Comparison of ENCODE assay signal across 21 cellular contexts in the genomic region with DNA sequence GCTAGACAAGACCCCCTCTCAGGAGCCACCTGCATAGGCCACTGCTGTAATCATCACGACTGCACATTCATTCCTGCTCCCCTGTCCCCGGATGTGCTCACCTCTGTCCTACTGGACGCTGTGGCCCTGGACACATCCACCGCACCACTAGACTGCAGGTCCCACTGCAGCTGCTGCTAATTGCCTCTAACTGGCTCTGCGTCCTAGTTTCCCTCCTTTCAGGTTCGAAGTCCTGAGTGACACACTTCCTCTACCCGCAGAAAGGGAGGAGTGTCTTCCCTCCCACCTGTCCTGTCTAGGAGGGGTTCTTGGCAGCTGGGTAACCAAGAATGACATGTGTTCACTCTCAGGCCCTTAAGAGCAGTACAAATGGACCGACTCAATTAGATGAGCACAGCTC. TPM values are rescaled to one million over a fixed set of nuclear protein-coding genes. Genes with fewer than 3 reads are reported as not detected.
DNase-seq lines count a peak whose midpoint lies in the region; ATAC-seq and TF ChIP-seq lines count a peak whose summit lies in the region.
"Had no signal": no experiment of that assay in that cellular context is flagged by ENCODE, and none has a peak within 500 bp of the region (broad histone marks: within the 10 kb centered on the region; RNA-seq: fewer than 3 reads in every experiment).

No MANE protein-coding gene starts in this region.

- TF ChIP-seq CTCF in Peyer's patch (IDR thresholded peaks at IDR 0.05): no peak
- no peak for TF ChIP-seq CTCF in mucosa of descending colon (IDR thresholded peaks at IDR 0.05)
- no peak for TF ChIP-seq CTCF in vagina (IDR thresholded peaks at IDR 0.05)
- TF ChIP-seq CTCF in GM10266 (IDR thresholded peaks at IDR 0.05; ENCODE audit: control insufficient read depth, insufficient read depth, low read depth, missing control alignments): no peak

- ATAC-seq in mucosa of descending colon: peak; percentile 92
- ATAC-seq: A549 had no signal

- no peaks in the 10 kb centered on the region for H3K27me3 ChIP-seq in Peyer's patch
- no peaks in the 10 kb centered on the region for H3K27me3 ChIP-seq in vagina
- H3K27me3 ChIP-seq: heart right ventricle, neutrophil, SJSA1, stomach, upper lobe of right lung had no signal

- peak overlapping the region in 2 of 4 donors; percentile 15 to 27 for H3K27ac ChIP-seq in Peyer's patch
- H3K27ac ChIP-seq in vagina: peak overlapping the region; percentile 68
- H3K27ac ChIP-seq: A549, neutrophil, PC-9, WERI-Rb-1 had no signal

- H3K9me3 ChIP-seq in Peyer's patch: no peaks in the 10 kb centered on the region
- no peaks in the 10 kb centered on the region for H3K9me3 ChIP-seq in mucosa of descending colon
- no peaks in the 10 kb centered on the region for H3K9me3 ChIP-seq in vagina
- H3K9me3 ChIP-seq: A549, neutrophil, SJSA1, stomach, upper lobe of right lung had no signal

- H3K4me1 ChIP-seq in Peyer's patch: peaks cover 0 to 25% (median 0%) of the 10 kb centered on the region in 4 donors
- peaks cover 9% of the 10 kb centered on the region for H3K4me1 ChIP-seq in mucosa of descending colon (ENCODE audit: low read depth)
- H3K4me1 ChIP-seq in vagina: peaks cover 30% of the 10 kb centered on the region
- H3K4me1 ChIP-seq: A549 had no signal

- H3K4me3 ChIP-seq in Peyer's patch: no peak overlapping the region
- no peak overlapping the region for H3K4me3 ChIP-seq in mucosa of descending colon
- H3K4me3 ChIP-seq in vagina: no peak overlapping the region
- H3K4me3 ChIP-seq: A549, heart right ventricle, PC-9, SJSA1, stomach, upper lobe of right lung had no signal

- intact Hi-C loops in mucosa of descending colon (cut with DNase I, micrococcal nuclease) (no loop called here), vagina (cut with DNase I) (no loop called here)

- DNase-seq in NCI-H748 (lab: John Stamatoyannopoulos, UW; ENCODE audit: unreplicated experiment) (peak; percentile 30), NCI-H748 treated with DMSO at 0.1 percent for 48 hours (lab: John Stamatoyannopoulos, UW) (no peak), Peyer's patch (peak in 2 of 3 donors; percentile 68 to 76), mucosa of descending colon (peak; percentile 54 to 62 (median 54)), vagina (ENCODE audit: extremely low spot score in 2 of 2) (no peak), HuH-7 (ENCODE audit: low spot score) (no peak), GM10266 (ENCODE audit: extremely low spot score) (no peak), COR-L47 (lab: John Stamatoyannopoulos, UW) (no peak)
- DNase-seq: activated CD4-positive, alpha-beta T cell treated with anti-CD3 and anti-CD28 coated beads, Interleukin-2, amount 50 U/mL, for 1 hour; activated effector memory CD4-positive, alpha-beta T cell treated with Interleukin-2 at 50 U/mL for 16 hours; GOT3; heart right ventricle; KG1; NCI-H82; PC-9; stomach; upper lobe of right lung; WERI-Rb-1 had no signal

- H3K36me3 ChIP-seq in Peyer's patch (no peaks in the 10 kb centered on the region), mucosa of descending colon (ENCODE audit: low read depth) (no peaks in the 10 kb centered on the region), vagina (no peaks in the 10 kb centered on the region)
- H3K36me3 ChIP-seq: heart right ventricle, neutrophil, SJSA1, stomach, upper lobe of right lung, WERI-Rb-1 had no signal

- peak; percentile 44 to 62 for TF ChIP-seq POLR2A in Peyer's patch (IDR thresholded peaks at IDR 0.05)
- no peak for TF ChIP-seq POLR2A in vagina (IDR thresholded peaks at IDR 0.05)

RNA-seq across cellular contexts. Expression of a gene that starts 40.5 kb away (rescaled TPM):
- 10 to 100 TPM in 3 of 4 donors, 1 to 10 TPM in 1; 9.5 to 36.3 (median 23.0) TPM for total RNA-seq in Peyer's patch
- 10 to 100 TPM in 2 of 3 donors, 1 to 10 TPM in 1; 9.5 to 90.3 (median 11.7) TPM for total RNA-seq in mucosa of descending colon
- 31.7 TPM for total RNA-seq in vagina

Comparison
In these comparisons a context has a peak if more than half of its experiments do, and no peak if none do; other contexts are left out.
1. DNase-seq: peak in NCI-H748 (single experiment), Peyer's patch (2 of 3) and mucosa of descending colon (3 of 3); none in NCI-H748 treated with DMSO at 0.1 percent for 48 hours (single experiment), vagina (0 of 2), HuH-7 (single experiment), GM10266 (single experiment) and COR-L47 (single experiment).
2. POLR2A ChIP-seq: peak in Peyer's patch (2 of 2); none in vagina (0 of 2).